Comparison of ENCODE assay signal across 22 cellular contexts in the genomic region with DNA sequence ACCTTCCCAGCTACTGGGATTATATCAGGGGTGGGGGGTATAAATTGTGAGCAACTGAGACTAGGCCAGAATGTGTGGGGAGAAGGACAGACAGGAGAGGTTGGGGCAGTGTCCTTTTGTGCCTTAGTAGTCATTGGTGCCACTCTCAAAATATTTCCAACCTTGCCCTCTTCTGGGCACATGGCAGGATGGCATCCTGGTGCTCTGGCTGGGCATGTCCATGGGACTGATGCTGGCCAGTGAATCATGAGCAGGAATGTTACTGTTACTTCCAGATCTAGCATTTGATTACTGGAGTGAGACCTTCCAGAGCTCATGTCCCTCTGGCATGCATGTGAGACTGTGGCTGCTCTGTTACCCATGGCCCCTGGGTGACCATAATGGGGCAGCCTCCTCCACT.
DNase-seq lines count a peak whose midpoint lies in the region; ATAC-seq, FAIRE-seq and TF ChIP-seq lines count a peak whose summit lies in the region.
"Had no signal": no experiment of that assay in that cellular context is flagged by ENCODE, and none has a peak within 500 bp of the region (broad histone marks: within the 10 kb centered on the region; RNA-seq: fewer than 3 reads in every experiment).

No MANE protein-coding gene starts in this region.

- H3K4me2 ChIP-seq in keratinocyte (ENCODE audit: control insufficient read depth, extremely low read depth, insufficient read depth, low read depth, low read length), result no peak overlapping the region

- no peaks in the 10 kb centered on the region for H3K27me3 ChIP-seq in keratinocyte (ENCODE audit: control insufficient read depth, extremely low read depth, insufficient read depth, low read length)

- no peaks in the 10 kb centered on the region for H3K9me1 ChIP-seq in keratinocyte (ENCODE audit: control insufficient read depth, extremely low read depth, insufficient read depth, low read length)

- no peak overlapping the region for H2AFZ ChIP-seq in keratinocyte (ENCODE audit: control insufficient read depth, low read length)

- dilution Hi-C loops in keratinocyte (cut with MboI; ENCODE audit: extremely low pct_ligation_motif_present, low sequenced_read_pairs), result no loop called here

- TF ChIP-seq CTCF in keratinocyte (optimal IDR thresholded peaks at IDR 0.05 in 1 of 3, IDR thresholded peaks at IDR 0.05 in 1 of 3, conservative IDR thresholded peaks at IDR 0.05 in 1 of 3; ENCODE audit: extremely low read depth in 1 of 3, insufficient read depth in 2 of 3, low read length in 3 of 3), result peak; percentile 49 to 73 (median 59)

- no peaks in the 10 kb centered on the region for H3K9me3 ChIP-seq in keratinocyte (ENCODE audit: control insufficient read depth, low read depth, low read length)
- H3K9me3 ChIP-seq: gastroesophageal sphincter had no signal

- H3K9ac ChIP-seq in keratinocyte (ENCODE audit: control insufficient read depth, extremely low read depth, insufficient read depth, low read length), result no peak overlapping the region

- peak; percentile 14 for DNase-seq in A172 (ENCODE audit: low spot score)
- DNase-seq in EL, result peak; percentile 38
- DNase-seq in RKO (ENCODE audit: low spot score), result peak; percentile 18
- peak; percentile 17 for DNase-seq in keratinocyte (ENCODE audit: low read depth, low spot score)
- DNase-seq in DMS53 (lab: John Stamatoyannopoulos, UW), result no peak
- no peak for DNase-seq in GDM1 (lab: John Stamatoyannopoulos, UW)
- DNase-seq in GF-D8 (lab: John Stamatoyannopoulos, UW), result no peak
- DNase-seq: activated CD4-positive, alpha-beta memory T cell treated with anti-CD3 and anti-CD28 coated beads, Interleukin-2, amount 10 ng/mL, durations not matched to agents 7 days and 5 days; activated T-cell treated with anti-CD3 and anti-CD28 coated beads, Interleukin-2, amount 50 U/mL, for 4 hours; NCI-H1694 treated with DMSO at 0.1 percent for 48 hours; NCI-H446 treated with DMSO at 0.1 percent for 48 hours; SHP77 treated with DMSO at 0.1 percent for 48 hours; stimulated activated CD4-positive, alpha-beta T cell treated with anti-CD3 and anti-CD28 coated beads, Interleukin-2, amount 100 ng/mL, for 24 hours; stomach; T-helper 17 cell had no signal

- no peak for ATAC-seq in HG02610 (IDR thresholded peaks at IDR 0.05; ENCODE audit: unreplicated experiment)
- ATAC-seq: activated T-cell treated with anti-CD3 and anti-CD28 coated beads, Interleukin-2, amount 50 U/mL, for 4 hours; gastroesophageal sphincter; T-helper 17 cell had no signal

- no peaks in the 10 kb centered on the region for H3K36me3 ChIP-seq in keratinocyte (ENCODE audit: control insufficient read depth in 2 of 2, extremely low read depth in 1 of 2, insufficient read depth in 2 of 2, low read length in 2 of 2)
- H3K36me3 ChIP-seq: gastroesophageal sphincter, stomach had no signal

- H4K20me1 ChIP-seq in keratinocyte (ENCODE audit: control insufficient read depth, extremely low read depth, insufficient read depth, low read length), result no peaks in the 10 kb centered on the region

- H3K4me1 ChIP-seq in keratinocyte (ENCODE audit: control insufficient read depth, extremely low read depth, insufficient read depth, low read length), result peaks cover 17% of the 10 kb centered on the region
- H3K4me1 ChIP-seq: gastroesophageal sphincter, stomach had no signal

- no peaks in the 10 kb centered on the region for H3K79me2 ChIP-seq in keratinocyte (ENCODE audit: control insufficient read depth, insufficient read depth, low read length)

- no peak overlapping the region for H3K4me3 ChIP-seq in keratinocyte (ENCODE audit: control insufficient read depth in 2 of 3, extremely low read depth in 1 of 3, insufficient read depth in 2 of 3, low read depth in 1 of 3, low read length in 3 of 3)
- H3K4me3 ChIP-seq: gastroesophageal sphincter, lung, stomach had no signal

- H3K27ac ChIP-seq in keratinocyte (ENCODE audit: control insufficient read depth, insufficient read depth, low read length), result no peak overlapping the region
- H3K27ac ChIP-seq: gastroesophageal sphincter, stomach had no signal

- peak; percentile 84 for FAIRE-seq in keratinocyte (lab: Jason Lieb, UNC)
- FAIRE-seq: astrocyte, colon, G401.6, GM12892 had no signal

Comparison
In these comparisons a context has a peak if more than half of its experiments do, and no peak if none do; other contexts are left out.
1. DNase-seq: peak in A172 (single experiment), EL (single experiment), RKO (single experiment) and keratinocyte (single experiment); none in DMS53 (single experiment), GDM1 (single experiment) and GF-D8 (single experiment).